In genomic region chr22:24077416-24077815, GRCh38 we compare ENCODE assay signal across 19 cellular contexts.
DNase-seq lines count a peak whose midpoint lies in the region; ATAC-seq lines count a peak whose summit lies in the region.
"Had no signal": no experiment of that assay in that cellular context is flagged by ENCODE, and none has a peak within 500 bp of the region (broad histone marks: within the 10 kb centered on the region; RNA-seq: fewer than 3 reads in every experiment).

No MANE protein-coding gene starts in this region.

- no peak for ATAC-seq in activated T-cell treated with anti-CD3 and anti-CD28 coated beads, Interleukin-2, amount 50 U/mL, for 72 hours (replicated peaks in 1 of 2)
- ATAC-seq in memory B cell (ENCODE audit: low read depth), result no peak
- ATAC-seq in HG02759 (IDR thresholded peaks at IDR 0.05; ENCODE audit: unreplicated experiment), result no peak

- no peak overlapping the region for H3K4me3 Mint-ChIP-seq in activated T-cell treated with anti-CD3 and anti-CD28 coated beads, Interleukin-2, amount 50 U/mL, for 24 hours
- no peak overlapping the region for H3K4me3 Mint-ChIP-seq in activated T-cell treated with anti-CD3 and anti-CD28 coated beads, Interleukin-2, amount 50 U/mL, for 72 hours
- no peak overlapping the region for H3K4me3 Mint-ChIP-seq in memory B cell
- H3K4me3 Mint-ChIP-seq: B cell had no signal

- peak overlapping the region; percentile 53 for H3K27ac ChIP-seq in stomach smooth muscle (ENCODE audit: low read length)

- H3K9me3 Mint-ChIP-seq in activated T-cell treated with anti-CD3 and anti-CD28 coated beads, Interleukin-2, amount 50 U/mL, for 24 hours, result no peaks in the 10 kb centered on the region
- no peaks in the 10 kb centered on the region for H3K9me3 Mint-ChIP-seq in activated T-cell treated with anti-CD3 and anti-CD28 coated beads, Interleukin-2, amount 50 U/mL, for 72 hours
- peaks cover 2% of the 10 kb centered on the region for H3K9me3 Mint-ChIP-seq in memory B cell

- H3K9ac ChIP-seq in stomach smooth muscle (ENCODE audit: low read length in 2 of 2), result no peak overlapping the region

- H3K27ac Mint-ChIP-seq in activated T-cell treated with anti-CD3 and anti-CD28 coated beads, Interleukin-2, amount 50 U/mL, for 24 hours, result peak overlapping the region; percentile 4
- no peak overlapping the region for H3K27ac Mint-ChIP-seq in activated T-cell treated with anti-CD3 and anti-CD28 coated beads, Interleukin-2, amount 50 U/mL, for 72 hours
- peak overlapping the region; percentile 7 for H3K27ac Mint-ChIP-seq in memory B cell
- H3K27ac Mint-ChIP-seq: B cell had no signal

- H3K4me3 ChIP-seq in stomach smooth muscle (ENCODE audit: low read length in 2 of 2), result no peak overlapping the region
- H3K4me3 ChIP-seq: HAP-1 had no signal

- H3K27me3 ChIP-seq in stomach smooth muscle (ENCODE audit: control insufficient read depth in 1 of 2, insufficient read depth in 2 of 2, low read length in 2 of 2), result no peaks in the 10 kb centered on the region

- H3K36me3 Mint-ChIP-seq in activated T-cell treated with anti-CD3 and anti-CD28 coated beads, Interleukin-2, amount 50 U/mL, for 24 hours (ENCODE audit: low read depth), result peaks cover 87% of the 10 kb centered on the region
- H3K36me3 Mint-ChIP-seq in activated T-cell treated with anti-CD3 and anti-CD28 coated beads, Interleukin-2, amount 50 U/mL, for 72 hours (ENCODE audit: insufficient read depth in 2 of 2), result peaks cover 0 to 9% of the 10 kb centered on the region in 2 donors
- peaks cover 37% of the 10 kb centered on the region for H3K36me3 Mint-ChIP-seq in memory B cell

- H3K4me1 Mint-ChIP-seq in activated T-cell treated with anti-CD3 and anti-CD28 coated beads, Interleukin-2, amount 50 U/mL, for 24 hours (ENCODE audit: low read depth), result no peaks in the 10 kb centered on the region
- H3K4me1 Mint-ChIP-seq in activated T-cell treated with anti-CD3 and anti-CD28 coated beads, Interleukin-2, amount 50 U/mL, for 72 hours (ENCODE audit: low read depth), result no peaks in the 10 kb centered on the region
- H3K4me1 Mint-ChIP-seq in memory B cell, result peaks cover 4% of the 10 kb centered on the region

- peaks cover 9 to 17% of the 10 kb centered on the region in 2 donors for H3K36me3 ChIP-seq in stomach smooth muscle (ENCODE audit: control insufficient read depth in 2 of 2, insufficient read depth in 2 of 2, low read length in 2 of 2)

- no peak for DNase-seq in activated T-cell treated with anti-CD3 and anti-CD28 coated beads, Interleukin-2, amount 50 U/mL, for 24 hours
- no peak for DNase-seq in activated T-cell treated with anti-CD3 and anti-CD28 coated beads, Interleukin-2, amount 50 U/mL, for 72 hours
- peak; percentile 75 for DNase-seq in cardiac septum (ENCODE audit: low spot score)
- no peak for DNase-seq in memory B cell (ENCODE audit: low spot score in 2 of 2)
- no peak for DNase-seq in NCI-H1930 (lab: John Stamatoyannopoulos, UW)
- no peak for DNase-seq in GOT3 (lab: John Stamatoyannopoulos, UW)
- DNase-seq: DMS153, GDM1, KG1, NCI-H187, NCI-H2227 treated with DMSO at 0.1 percent for 48 hours, NCI-H510A treated with DMSO at 0.1 percent for 48 hours, NCI-H774, OCI-M1, SHP77 treated with DMSO at 0.1 percent for 48 hours had no signal

- intact Hi-C loops in cardiac septum (cut with DNase I), result loop anchor here (2.0 kb wide), 1 partner anchor 15 kb away; no protein-coding TSS in a partner anchor

- no peaks in the 10 kb centered on the region for H3K27me3 Mint-ChIP-seq in activated T-cell treated with anti-CD3 and anti-CD28 coated beads, Interleukin-2, amount 50 U/mL, for 24 hours
- H3K27me3 Mint-ChIP-seq in activated T-cell treated with anti-CD3 and anti-CD28 coated beads, Interleukin-2, amount 50 U/mL, for 72 hours (ENCODE audit: low read depth), result no peaks in the 10 kb centered on the region
- no peaks in the 10 kb centered on the region for H3K27me3 Mint-ChIP-seq in memory B cell
- H3K27me3 Mint-ChIP-seq: B cell had no signal

- H3K4me1 ChIP-seq in stomach smooth muscle (ENCODE audit: control insufficient read depth, insufficient read depth, low read length), result peaks cover 16% of the 10 kb centered on the region
- H3K4me1 ChIP-seq: HAP-1 had no signal

- no peaks in the 10 kb centered on the region for H3K9me3 ChIP-seq in stomach smooth muscle (ENCODE audit: control insufficient read depth in 2 of 2, low read length in 2 of 2)
- H3K9me3 ChIP-seq: HAP-1 had no signal
